2 cellular contexts compared by ENCODE assay signal in genomic region chr6:2491137-2491536, GRCh38.
TF ChIP-seq lines count a peak whose summit lies in the region.

No MANE protein-coding gene starts in this region.

TF ChIP-seq in GM12891, 5 proteins besides CTCF, POLR2A, EP300 and RAD21 (continued from another document):
- no peak for TF ChIP-seq POLR2AphosphoS5 (IDR thresholded peaks at IDR 0.05; ENCODE audit: low read depth, low read length)
- no peak for TF ChIP-seq TAF1 (IDR thresholded peaks at IDR 0.05; ENCODE audit: low read depth, low read length)
- TF ChIP-seq SPI1 (IDR thresholded peaks at IDR 0.05; ENCODE audit: low read depth, low read length), result no peak
- no peak for TF ChIP-seq PAX5 (IDR thresholded peaks at IDR 0.05; ENCODE audit: insufficient read depth, low read length, severe bottlenecking)
TF ChIP-seq in GM12891: peak in this region for 0.

TF ChIP-seq in IMR-90, 13 proteins besides CTCF, POLR2A, EP300 and RAD21:
- TF ChIP-seq, protein P1, sequence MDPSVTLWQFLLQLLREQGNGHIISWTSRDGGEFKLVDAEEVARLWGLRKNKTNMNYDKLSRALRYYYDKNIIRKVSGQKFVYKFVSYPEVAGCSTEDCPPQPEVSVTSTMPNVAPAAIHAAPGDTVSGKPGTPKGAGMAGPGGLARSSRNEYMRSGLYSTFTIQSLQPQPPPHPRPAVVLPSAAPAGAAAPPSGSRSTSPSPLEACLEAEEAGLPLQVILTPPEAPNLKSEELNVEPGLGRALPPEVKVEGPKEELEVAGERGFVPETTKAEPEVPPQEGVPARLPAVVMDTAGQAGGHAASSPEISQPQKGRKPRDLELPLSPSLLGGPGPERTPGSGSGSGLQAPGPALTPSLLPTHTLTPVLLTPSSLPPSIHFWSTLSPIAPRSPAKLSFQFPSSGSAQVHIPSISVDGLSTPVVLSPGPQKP (IDR thresholded peaks at IDR 0.05; ENCODE audit: borderline replicate concordance, low read depth, low read length), result no peak
- TF ChIP-seq RFX5 (IDR thresholded peaks at IDR 0.05; ENCODE audit: low read depth, low read length), result no peak
- TF ChIP-seq FOS (IDR thresholded peaks at IDR 0.05; ENCODE audit: low read depth, low read length), result no peak
- TF ChIP-seq MAFK (IDR thresholded peaks at IDR 0.05; ENCODE audit: low read depth, low read length), result no peak
- TF ChIP-seq MAZ (IDR thresholded peaks at IDR 0.05; ENCODE audit: borderline replicate concordance, low read depth, low read length), result no peak
TF ChIP-seq in IMR-90: peak in this region for 0.
